1 cellular context compared by ENCODE assay signal in genomic region chr9:28824410-28824963, GRCh38.
TF ChIP-seq lines count a peak whose summit lies in the region.

No MANE protein-coding gene starts in this region.

TF ChIP-seq in WTC11, 78 proteins besides CTCF, POLR2A, EP300 and RAD21 (continued from another document):
- TF ChIP-seq ZMAT4 (CRISPR knock-in tag; IDR thresholded peaks at IDR 0.05): no peak
- no peak for TF ChIP-seq E2F1 (CRISPR knock-in tag; IDR thresholded peaks at IDR 0.05)
- TF ChIP-seq ELF4 (CRISPR knock-in tag; IDR thresholded peaks at IDR 0.05; ENCODE audit: low read depth): no peak
- TF ChIP-seq NR2C2 (CRISPR knock-in tag; IDR thresholded peaks at IDR 0.05): no peak
